In genomic region chr16:88667496-88667895, GRCh38 we compare ENCODE assay signal across 20 cellular contexts. TPM values are rescaled to one million over a fixed set of nuclear protein-coding genes. Genes with fewer than 3 reads are reported as not detected.
DNase-seq lines count a peak whose midpoint lies in the region; ATAC-seq, FAIRE-seq and TF ChIP-seq lines count a peak whose summit lies in the region.
"Had no signal": no experiment of that assay in that cellular context is flagged by ENCODE, and none has a peak within 500 bp of the region (broad histone marks: within the 10 kb centered on the region; RNA-seq: fewer than 3 reads in every experiment).

No MANE protein-coding gene starts in this region.

- CTCF ChIA-PET in K562 (lab: Yijun Ruan, JAX; ENCODE audit: low intra/inter-chr PET ratio) = no interaction called here

- ATAC-seq in K562 = no peak
- no peak for ATAC-seq in activated CD4-positive, CD25-positive, alpha-beta regulatory T cell treated with anti-CD3 and anti-CD28 coated beads, Interleukin-2, amount 50 U/mL, for 24 hours
- ATAC-seq: Right ventricle myocardium inferior had no signal

- H3K36me3 ChIP-seq in K562 (ENCODE audit: control insufficient read depth, insufficient read depth, low read length) = peaks cover 15% of the 10 kb centered on the region; the same call in 2 of the 3 replicates
- H3K36me3 ChIP-seq in kidney (ENCODE audit: control insufficient read depth in 1 of 2, insufficient read depth in 2 of 2, low read length in 2 of 2) = no peaks in the 10 kb centered on the region
- H3K36me3 ChIP-seq: MG63 had no signal

- H3K27ac ChIP-seq in K562 (ENCODE audit: extremely low read depth, low read depth, low read length) (no peak overlapping the region), kidney (ENCODE audit: low read depth in 2 of 2, low read length in 2 of 2) (no peak overlapping the region)
- H3K27ac ChIP-seq: C4-2B, HL-60, PC-9 had no signal

- POLR2A ChIA-PET in K562 (lab: Yijun Ruan, JAX) = interaction anchor here (2.0 kb wide), 1 partner anchor 18 kb away, joined by 6 read pairs; no protein-coding TSS in a partner anchor

- H3K27ac Mint-ChIP-seq in T-helper 2 cell treated with Interferon-gamma antibody and Interleukin-4, amounts not matched to agents 5 μg/mL and 100 μg/mL, for 36 hours = peak overlapping the region; percentile 20
- H3K27ac Mint-ChIP-seq in osteocyte (ENCODE audit: unreplicated experiment) = no peak overlapping the region

- peak overlapping the region in 1 of 2 experiments; percentile 79; a peak in 2 of 4 replicates for H3K9ac ChIP-seq in K562 (ENCODE audit: insufficient read depth in 1 of 2, low read depth in 2 of 2, low read length in 2 of 2)
- no peak overlapping the region for H3K9ac ChIP-seq in kidney (ENCODE audit: low read length in 2 of 2)

- H3K36me3 Mint-ChIP-seq in T-helper 2 cell treated with Interferon-gamma antibody and Interleukin-4, amounts not matched to agents 5 μg/mL and 100 μg/mL, for 36 hours (ENCODE audit: low read depth) = peaks cover 18% of the 10 kb centered on the region
- no peaks in the 10 kb centered on the region for H3K36me3 Mint-ChIP-seq in osteocyte (ENCODE audit: unreplicated experiment)

- in situ Hi-C loops in K562 (cut with MboI) = no loop called here

- BruUV-seq in K562 (replicated peaks; lab: Mats Ljungman, UMichigan) = no TSS peak

- TF ChIP-seq EP300 in K562 (IDR thresholded peaks at IDR 0.05; ENCODE audit: low read length) = no peak

- H4K20me1 ChIP-seq in K562 (replicated peaks; ENCODE audit: control insufficient read depth, insufficient read depth, low read length) = no peaks in the 10 kb centered on the region

- H3K4me2 ChIP-seq in K562 (ENCODE audit: insufficient read depth, low read length) = no peak overlapping the region
- H3K4me2 ChIP-seq: PC-9 had no signal

- H3K4me3 ChIP-seq in K562 (no peak overlapping the region), kidney (ENCODE audit: low read length in 2 of 2) (no peak overlapping the region)
- H3K4me3 ChIP-seq: MG63, PC-9 had no signal

- no peaks in the 10 kb centered on the region for H3K27me3 ChIP-seq in K562 (ENCODE audit: control insufficient read depth in 2 of 2, insufficient read depth in 2 of 2, low read length in 2 of 2)
- H3K27me3 ChIP-seq: MG63 had no signal

- H3K9me3 ChIP-seq in K562 (replicated peaks; ENCODE audit: control insufficient read depth, insufficient read depth, low read depth, low read length) (no peaks in the 10 kb centered on the region), kidney (ENCODE audit: control insufficient read depth in 1 of 2, low read length in 2 of 2) (no peaks in the 10 kb centered on the region)
- H3K9me3 ChIP-seq: MG63 had no signal

- peaks cover 25% of the 10 kb centered on the region for H3K79me2 ChIP-seq in K562 (ENCODE audit: control insufficient read depth, insufficient read depth, low read length)

- intact Hi-C loops in K562 (cut with micrococcal nuclease) = no loop called here
- intact Hi-C loops in kidney (cut with DNase I) = no loop called here

- no peak overlapping the region for H3K4me3 Mint-ChIP-seq in T-helper 2 cell treated with Interferon-gamma antibody and Interleukin-4, amounts not matched to agents 5 μg/mL and 100 μg/mL, for 36 hours
- no peak overlapping the region for H3K4me3 Mint-ChIP-seq in osteocyte (ENCODE audit: unreplicated experiment)

- TF ChIP-seq CTCF in K562 (IDR thresholded peaks at IDR 0.05 in 2 of 3, conservative IDR thresholded peaks at IDR 0.05 in 1 of 3; ENCODE audit: insufficient read depth in 2 of 3, low read depth in 1 of 3, low read length in 3 of 3) (no peak), osteocyte (IDR thresholded peaks at IDR 0.05) (peak; percentile 11), kidney (IDR thresholded peaks at IDR 0.05; ENCODE audit: borderline replicate concordance, extremely low read depth, insufficient read depth) (no peak)

- no peak for TF ChIP-seq RAD21 in K562 (CRISPR knock-in tag; conservative IDR thresholded peaks at IDR 0.05 in 1 of 2, IDR thresholded peaks at IDR 0.05 in 1 of 2)

- H3K4me1 Mint-ChIP-seq in T-helper 2 cell treated with Interferon-gamma antibody and Interleukin-4, amounts not matched to agents 5 μg/mL and 100 μg/mL, for 36 hours (ENCODE audit: low read depth) = peaks cover 10% of the 10 kb centered on the region
- peaks cover 5% of the 10 kb centered on the region for H3K4me1 Mint-ChIP-seq in osteocyte (ENCODE audit: unreplicated experiment)

- H2AFZ ChIP-seq in K562 (ENCODE audit: low read depth, low read length) = no peak overlapping the region
- H2AFZ ChIP-seq: PC-9 had no signal

- H3K4me1 ChIP-seq in K562 (replicated peaks in 1 of 2; ENCODE audit: control insufficient read depth in 2 of 2, insufficient read depth in 2 of 2, low read length in 2 of 2) = peaks cover 5 to 42% of the 10 kb centered on the region in 2 experiments; a peak in 4 of 5 replicates
- no peaks in the 10 kb centered on the region for H3K4me1 ChIP-seq in kidney (ENCODE audit: control insufficient read depth in 1 of 2, insufficient read depth in 1 of 2, low read depth in 1 of 2, low read length in 2 of 2)

- no peak for FAIRE-seq in K562 (lab: Jason Lieb, UNC)
- FAIRE-seq in kidney (lab: Jason Lieb, UNC) = no peak

- WGBS in K562 (ENCODE audit: insufficient coverage, low coverage, missing lambda C conversion rate) = 93% methylated on average over 5 of the region's 5 CpGs

- H3K27me3 Mint-ChIP-seq in T-helper 2 cell treated with Interferon-gamma antibody and Interleukin-4, amounts not matched to agents 5 μg/mL and 100 μg/mL, for 36 hours (ENCODE audit: low read depth) = no peaks in the 10 kb centered on the region
- H3K27me3 Mint-ChIP-seq in osteocyte (ENCODE audit: unreplicated experiment) = no peaks in the 10 kb centered on the region

- no peak for TF ChIP-seq POLR2A in K562 (conservative IDR thresholded peaks at IDR 0.05)

- no peaks in the 10 kb centered on the region for H3K9me3 Mint-ChIP-seq in T-helper 2 cell treated with Interferon-gamma antibody and Interleukin-4, amounts not matched to agents 5 μg/mL and 100 μg/mL, for 36 hours
- H3K9me3 Mint-ChIP-seq in osteocyte (ENCODE audit: unreplicated experiment) = no peaks in the 10 kb centered on the region

- DNase-seq in T-helper 2 cell treated with Interferon-gamma antibody and Interleukin-4, amounts not matched to agents 5 μg/mL and 100 μg/mL, for 36 hours (ENCODE audit: low spot score) = no peak
- DNase-seq in T-helper 2 cell = no peak
- DNase-seq in K562 (ENCODE audit: extremely low read depth in 1 of 4, low spot score in 3 of 4) = no peak
- peak; percentile 34 for DNase-seq in iris pigment epithelial cell (ENCODE audit: low read depth)
- DNase-seq in osteocyte (ENCODE audit: extremely low spot score, unreplicated experiment) = no peak
- no peak for DNase-seq in kidney
- no peak for DNase-seq in kidney tubule cell (ENCODE audit: low spot score)
- DNase-seq: 8988T, H7, MG63, NCI-H1092 treated with DMSO at 0.1 percent for 48 hours, NCI-H187, NCI-H2171, NCI-H446 treated with DMSO at 0.1 percent for 48 hours, NCI-H774, PC-9 had no signal

- no peaks in the 10 kb centered on the region for H3K9me1 ChIP-seq in K562 (ENCODE audit: control insufficient read depth, insufficient read depth, low read length)

RNA-seq across cellular contexts. Expression of gene MVD, which starts 4.6 kb away (rescaled TPM):
- total RNA-seq in K562 (2011; cell fraction: chromatin; rRNA removed; ENCODE audit: low replicate concordance) = 321 and 787 TPM in 2 replicates
- total RNA-seq in K562 (2011; cell fraction: nucleolus; rRNA removed) = 569 and 688 TPM in 2 replicates
- total RNA-seq in K562 (2011; cell fraction: nucleoplasm; rRNA removed) = 436 and 479 TPM in 2 replicates
- total RNA-seq in K562 (2014; rRNA removed) = 89.2 and 121 TPM in 2 replicates
- 17.6 and 26.6 TPM in 2 replicates for total RNA-seq in K562 (2014; rRNA removed; fragmentation: Illumina TruSeq; extraction: Trizol)
- 45.3 and 45.5 TPM in 2 replicates for total RNA-seq in K562 (2015; rRNA removed; fragmentation: Illumina TruSeq; extraction: Trizol)
- 126 and 141 TPM in 2 replicates for total RNA-seq in K562 (2021)
- 53.9 and 168 TPM in 2 replicates for polyA plus RNA-seq in K562 (2011; rRNA removed)
- polyA plus RNA-seq in K562 (2011; cell fraction: cytosol; rRNA removed) = 114 and 126 TPM in 2 replicates
- polyA plus RNA-seq in K562 (2011; cell fraction: nucleus; rRNA removed) = 587 and 718 TPM in 2 replicates
- 111 and 112 TPM in 2 replicates for polyA plus RNA-seq in K562 (2012)
- polyA plus RNA-seq in K562 (2014; fragmentation: Illumina TruSeq; extraction: Trizol) = 32.9 and 65.4 TPM in 2 replicates
- 10 to 100 TPM; 12.2 to 15.4 TPM for polyA plus RNA-seq in K562 (2014; fragmentation: Nextera tagmentation; extraction: Ambion mirVana)
- polyA plus RNA-seq in K562 (2014; rRNA removed) = 65.6 and 82.5 TPM in 2 replicates
- 19.0 and 22.9 TPM in 2 replicates for polyA minus RNA-seq in K562 (2011; rRNA and poly(A)+ RNA removed)
- polyA minus RNA-seq in K562 (2011; cell fraction: cytosol; rRNA and poly(A)+ RNA removed) = 57.7 and 136 TPM in 2 replicates
- 78.2 and 151 TPM in 2 replicates for polyA minus RNA-seq in K562 (2011; cell fraction: nucleus; rRNA and poly(A)+ RNA removed)
- total RNA-seq in osteocyte = 28.8 and 32.8 TPM in 2 replicates
- 35.4 TPM for total RNA-seq in kidney
- polyA plus RNA-seq in kidney (ENCODE audit: insufficient read depth, low read depth, low replicate concordance) = 48.9 TPM

RNA-seq across cellular contexts. Expression of gene CYBA, which starts 16.6 kb away (rescaled TPM):
- 136 and 579 TPM in 2 replicates for total RNA-seq in K562 (2011; cell fraction: chromatin; rRNA removed; ENCODE audit: low replicate concordance)
- 819 and 943 TPM in 2 replicates for total RNA-seq in K562 (2011; cell fraction: nucleolus; rRNA removed)
- total RNA-seq in K562 (2011; cell fraction: nucleoplasm; rRNA removed) = 427 and 435 TPM in 2 replicates
- 683 and 757 TPM in 2 replicates for total RNA-seq in K562 (2014; rRNA removed)
- 44.5 and 72.5 TPM in 2 replicates for total RNA-seq in K562 (2014; rRNA removed; fragmentation: Illumina TruSeq; extraction: Trizol)
- total RNA-seq in K562 (2015; rRNA removed; fragmentation: Illumina TruSeq; extraction: Trizol) = 196 and 239 TPM in 2 replicates
- 384 and 422 TPM in 2 replicates for total RNA-seq in K562 (2021)
- polyA plus RNA-seq in K562 (2011; rRNA removed) = 93.0 and 157 TPM in 2 replicates
- 366 and 963 TPM in 2 replicates for polyA plus RNA-seq in K562 (2011; cell fraction: cytosol; rRNA removed)
- polyA plus RNA-seq in K562 (2011; cell fraction: nucleus; rRNA removed) = 349 and 566 TPM in 2 replicates
- polyA plus RNA-seq in K562 (2012) = 346 and 377 TPM in 2 replicates
- 63.5 and 240 TPM in 2 replicates for polyA plus RNA-seq in K562 (2014; fragmentation: Illumina TruSeq; extraction: Trizol)
- polyA plus RNA-seq in K562 (2014; fragmentation: Nextera tagmentation; extraction: Ambion mirVana) = under 1 TPM; 0.34 to 0.45 TPM
- polyA plus RNA-seq in K562 (2014; rRNA removed) = 519 and 579 TPM in 2 replicates
- polyA minus RNA-seq in K562 (2011; rRNA and poly(A)+ RNA removed) = 40.1 and 80.4 TPM in 2 replicates
- 249 and 254 TPM in 2 replicates for polyA minus RNA-seq in K562 (2011; cell fraction: cytosol; rRNA and poly(A)+ RNA removed)
- polyA minus RNA-seq in K562 (2011; cell fraction: nucleus; rRNA and poly(A)+ RNA removed) = 78.6 and 83.5 TPM in 2 replicates
- 51.4 and 51.8 TPM in 2 replicates for total RNA-seq in osteocyte
- total RNA-seq in kidney = 395 TPM
- polyA plus RNA-seq in kidney (ENCODE audit: insufficient read depth, low read depth, low replicate concordance) = 263 TPM

RNA-seq across cellular contexts. Expression of gene SNAI3, which starts 18.8 kb away (rescaled TPM):
- 0.79 and 2.9 TPM in 2 replicates for total RNA-seq in K562 (2011; cell fraction: chromatin; rRNA removed; ENCODE audit: low replicate concordance)
- total RNA-seq in K562 (2011; cell fraction: nucleolus; rRNA removed) = 3.2 and 3.7 TPM in 2 replicates
- total RNA-seq in K562 (2011; cell fraction: nucleoplasm; rRNA removed) = 0.95 and 1.1 TPM in 2 replicates
- total RNA-seq in K562 (2014; rRNA removed) (2.7 and 4.1 TPM in 2 replicates), K562 (2014; rRNA removed; fragmentation: Illumina TruSeq; extraction: Trizol) (0.15 and 0.19 TPM in 2 replicates), K562 (2015; rRNA removed; fragmentation: Illumina TruSeq; extraction: Trizol) (0.72 and 0.87 TPM in 2 replicates), K562 (2021) (2.5 and 3.1 TPM in 2 replicates), osteocyte (not detected in 2 replicates), kidney (2.3 TPM)
- polyA plus RNA-seq in K562 (2011; rRNA removed) (0.88 and 3.0 TPM in 2 replicates), K562 (2014; fragmentation: Illumina TruSeq; extraction: Trizol) (0.70 and 1.9 TPM in 2 replicates), K562 (2014; fragmentation: Nextera tagmentation; extraction: Ambion mirVana) (under 1 TPM in 1 of 2 experiments, not detected in 1; 0.04 TPM), K562 (2014; rRNA removed) (1.5 and 2.1 TPM in 2 replicates), kidney (ENCODE audit: insufficient read depth, low read depth, low replicate concordance) (0.75 TPM)
- 3.2 and 5.5 TPM in 2 replicates for polyA plus RNA-seq in K562 (2011; cell fraction: cytosol; rRNA removed)
- polyA plus RNA-seq in K562 (2011; cell fraction: nucleus; rRNA removed) = 2.9 and 3.8 TPM in 2 replicates
- 0.95 and 1.2 TPM in 2 replicates for polyA plus RNA-seq in K562 (2012)
- polyA minus RNA-seq in K562 (2011; rRNA and poly(A)+ RNA removed) = 0.42 and 0.87 TPM in 2 replicates
- polyA minus RNA-seq in K562 (2011; cell fraction: cytosol; rRNA and poly(A)+ RNA removed) = 1.9 and 3.5 TPM in 2 replicates
- polyA minus RNA-seq in K562 (2011; cell fraction: nucleus; rRNA and poly(A)+ RNA removed) = 1.5 and 2.3 TPM in 2 replicates

RNA-seq across cellular contexts. Expression of gene IL17C, which starts 29.1 kb away (rescaled TPM):
- total RNA-seq in K562 (2011; cell fraction: chromatin; rRNA removed; ENCODE audit: low replicate concordance) = not detected in 2 replicates
- total RNA-seq in K562 (2011; cell fraction: nucleolus; rRNA removed) = not detected in 2 replicates
- not detected in 2 replicates for total RNA-seq in K562 (2011; cell fraction: nucleoplasm; rRNA removed)
- total RNA-seq in K562 (2014; rRNA removed) (not detected in 2 replicates), K562 (2014; rRNA removed; fragmentation: Illumina TruSeq; extraction: Trizol) (not detected in 2 replicates), K562 (2015; rRNA removed; fragmentation: Illumina TruSeq; extraction: Trizol) (not detected in 2 replicates), K562 (2021) (not detected in 2 replicates), osteocyte (not detected in 2 replicates), kidney (not detected)
- polyA plus RNA-seq in K562 (2011; rRNA removed) (not detected in 2 replicates), K562 (2014; fragmentation: Illumina TruSeq; extraction: Trizol) (not detected in 2 replicates), K562 (2014; fragmentation: Nextera tagmentation; extraction: Ambion mirVana) (not detected), K562 (2014; rRNA removed) (not detected in 2 replicates), kidney (ENCODE audit: insufficient read depth, low read depth, low replicate concordance) (not detected)
- not detected in 2 replicates for polyA plus RNA-seq in K562 (2011; cell fraction: cytosol; rRNA removed)
- polyA plus RNA-seq in K562 (2011; cell fraction: nucleus; rRNA removed) = 0.21 TPM in 1 of 2 replicates, not detected in the other
- polyA plus RNA-seq in K562 (2012) = not detected in 2 replicates
- polyA minus RNA-seq in K562 (2011; rRNA and poly(A)+ RNA removed) = not detected in 2 replicates
- not detected in 2 replicates for polyA minus RNA-seq in K562 (2011; cell fraction: cytosol; rRNA and poly(A)+ RNA removed)
- polyA minus RNA-seq in K562 (2011; cell fraction: nucleus; rRNA and poly(A)+ RNA removed) = not detected in 2 replicates
- total RNA-seq: PC-9, Right ventricle myocardium inferior had no signal

RNA-seq across cellular contexts. Expression of gene RNF166, which starts 38.7 kb away (rescaled TPM):
- 58.8 and 182 TPM in 2 replicates for total RNA-seq in K562 (2011; cell fraction: chromatin; rRNA removed; ENCODE audit: low replicate concordance)
- total RNA-seq in K562 (2011; cell fraction: nucleolus; rRNA removed) = 89.5 and 92.7 TPM in 2 replicates
- total RNA-seq in K562 (2011; cell fraction: nucleoplasm; rRNA removed) = 60.1 and 64.4 TPM in 2 replicates
- 46.9 and 61.6 TPM in 2 replicates for total RNA-seq in K562 (2014; rRNA removed)
- total RNA-seq in K562 (2014; rRNA removed; fragmentation: Illumina TruSeq; extraction: Trizol) = 6.1 and 7.3 TPM in 2 replicates
- total RNA-seq in K562 (2015; rRNA removed; fragmentation: Illumina TruSeq; extraction: Trizol) = 19.5 and 22.3 TPM in 2 replicates
- 60.3 and 61.2 TPM in 2 replicates for total RNA-seq in K562 (2021)
- polyA plus RNA-seq in K562 (2011; rRNA removed) = 26.5 and 37.4 TPM in 2 replicates
- polyA plus RNA-seq in K562 (2011; cell fraction: cytosol; rRNA removed) = 37.8 and 90.9 TPM in 2 replicates
- 118 and 185 TPM in 2 replicates for polyA plus RNA-seq in K562 (2011; cell fraction: nucleus; rRNA removed)
- polyA plus RNA-seq in K562 (2012) = 23.8 and 39.8 TPM in 2 replicates
- polyA plus RNA-seq in K562 (2014; fragmentation: Illumina TruSeq; extraction: Trizol) = 12.7 and 27.9 TPM in 2 replicates
- polyA plus RNA-seq in K562 (2014; fragmentation: Nextera tagmentation; extraction: Ambion mirVana) = under 1 TPM; 0.56 to 0.96 TPM
- 59.4 and 65.6 TPM in 2 replicates for polyA plus RNA-seq in K562 (2014; rRNA removed)
- 7.0 and 12.0 TPM in 2 replicates for polyA minus RNA-seq in K562 (2011; rRNA and poly(A)+ RNA removed)
- polyA minus RNA-seq in K562 (2011; cell fraction: cytosol; rRNA and poly(A)+ RNA removed) = 41.2 and 44.5 TPM in 2 replicates
- polyA minus RNA-seq in K562 (2011; cell fraction: nucleus; rRNA and poly(A)+ RNA removed) = 33.4 and 39.2 TPM in 2 replicates
- 17.2 and 19.3 TPM in 2 replicates for total RNA-seq in osteocyte
- 31.4 TPM for total RNA-seq in kidney
- polyA plus RNA-seq in kidney (ENCODE audit: insufficient read depth, low read depth, low replicate concordance) = 16.3 TPM
